ENCODE assay signal across 8 cellular contexts in genomic region chr4:102868782-102869568, GRCh38. TPM values are rescaled to one million over a fixed set of nuclear protein-coding genes. Genes with fewer than 3 reads are reported as not detected.
DNase-seq lines count a peak whose midpoint lies in the region; ATAC-seq and TF ChIP-seq lines count a peak whose summit lies in the region.

TSS of gene CISD2 (plus strand) at chr4:102868992. CDS start at chr4:102869085, 93 bp downstream.

- peaks cover 7 to 9% of the 10 kb centered on the region in 2 donors for H3K36me3 Mint-ChIP-seq in CD14-positive monocyte

- peak within 1 kb of the TSS; percentile 96 to 99 (median 98) for H3K27ac Mint-ChIP-seq in CD14-positive monocyte

- peaks cover 0 to 2% (median 0%) of the 10 kb centered on the region in 7 donors for H3K9me3 Mint-ChIP-seq in CD14-positive monocyte

- peaks cover 46% of the 10 kb centered on the region for H3K4me1 Mint-ChIP-seq in CD14-positive monocyte

- no peaks in the 10 kb centered on the region for H3K27me3 Mint-ChIP-seq in CD14-positive monocyte (ENCODE audit: low read depth in 3 of 3)

- DNase-seq in CD14-positive monocyte (ENCODE audit: low spot score), result peak; percentile 83
- DNase-seq in NCI-H748 (lab: John Stamatoyannopoulos, UW; ENCODE audit: unreplicated experiment), result peak; percentile 94
- peak; percentile 86 for DNase-seq in activated CD4-positive, alpha-beta T cell treated with anti-CD3 and anti-CD28 coated beads, Interleukin-2, amount 50 U/mL, for 1 hour
- DNase-seq in cortex of kidney (lab: John Stamatoyannopoulos, UW), result peak; percentile 60
- DNase-seq in left lobe of liver (ENCODE audit: low spot score), result peak; percentile 95
- DNase-seq in stimulated activated CD4-positive, alpha-beta T cell treated with anti-CD3 and anti-CD28 coated beads, Interleukin-2, amount 100 ng/mL, for 24 hours, result peak; percentile 89 to 91

- TF ChIP-seq CTCF in CD14-positive monocyte (IDR thresholded peaks at IDR 0.05), result no peak

- intact Hi-C loops in CD14-positive monocyte (cut with micrococcal nuclease), result loop anchor here (2.0 to 5.0 kb wide), 2 partner anchors 40 to 42 kb away; partner anchors contain the start of gene UBE2D3 (in 1 of the 2)

- peak; percentile 82 for ATAC-seq in GM19395 (IDR thresholded peaks at IDR 0.05; ENCODE audit: unreplicated experiment)
- ATAC-seq in HG03558 (IDR thresholded peaks at IDR 0.05; ENCODE audit: extremely low read depth, unreplicated experiment), result peak; percentile 64
- ATAC-seq in left lobe of liver, result peak; percentile 94

- H3K4me3 Mint-ChIP-seq in CD14-positive monocyte, result peak within 1 kb of the TSS; percentile 93 to 97

RNA-seq across cellular contexts. Expression of gene CISD2, which starts in this region (rescaled TPM):
- polyA plus RNA-seq in CD14-positive monocyte, result 10 to 100 TPM; 29.1 to 30.2 TPM
- 32.4 TPM for total RNA-seq in left lobe of liver

Comparison
In these comparisons a context has a peak if more than half of its experiments do, and no peak if none do; other contexts are left out.
1. Peak in every context shown above with its lines: DNase-seq and ATAC-seq.